ENCODE assay signal across 18 cellular contexts in the genomic region with DNA sequence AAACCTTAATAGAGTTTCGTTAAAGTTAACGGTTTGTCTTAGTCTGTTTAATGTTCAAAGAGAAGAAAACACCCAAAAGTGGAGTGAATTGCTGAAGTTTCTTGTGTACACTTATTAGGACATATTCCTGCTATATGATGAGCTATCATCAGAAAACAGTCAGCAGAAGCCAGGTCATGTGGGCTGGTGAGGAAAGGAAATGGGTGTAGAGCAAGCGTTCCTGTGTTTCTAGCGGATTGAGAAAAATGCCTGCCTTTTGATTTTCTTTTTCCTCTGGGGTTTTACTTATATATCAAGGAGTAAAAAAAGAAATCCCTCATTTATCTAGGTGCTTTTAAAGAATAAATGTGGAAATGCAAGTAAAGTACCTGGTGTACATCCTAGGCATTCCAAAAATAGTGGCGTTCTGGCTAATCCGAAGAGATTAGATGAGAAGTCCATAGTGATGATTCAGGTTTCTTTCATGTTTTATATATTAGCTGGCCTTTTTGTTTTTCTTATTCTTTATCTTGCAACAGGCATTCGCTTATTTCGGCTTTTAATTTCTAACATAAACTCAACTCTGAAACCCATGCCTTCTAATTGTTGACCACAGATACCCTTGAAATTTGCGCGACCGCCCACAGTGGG. TPM values are rescaled to one million over a fixed set of nuclear protein-coding genes. Genes with fewer than 3 reads are reported as not detected.
DNase-seq lines count a peak whose midpoint lies in the region; ATAC-seq and TF ChIP-seq lines count a peak whose summit lies in the region.
"Had no signal": no experiment of that assay in that cellular context is flagged by ENCODE, and none has a peak within 500 bp of the region (broad histone marks: within the 10 kb centered on the region; RNA-seq: fewer than 3 reads in every experiment).

No MANE protein-coding gene starts in this region.

- no peaks in the 10 kb centered on the region for H3K27me3 ChIP-seq in osteoblast (ENCODE audit: insufficient read depth, low read length)
- no peaks in the 10 kb centered on the region for H3K27me3 ChIP-seq in MM.1S (replicated peaks; ENCODE audit: insufficient read depth, low read length)
- H3K27me3 ChIP-seq in thyroid gland, result no peaks in the 10 kb centered on the region
- H3K27me3 ChIP-seq: SJCRH30 had no signal

- H3K4me1 ChIP-seq in osteoblast (ENCODE audit: insufficient read depth, low read length) (peaks cover 56% of the 10 kb centered on the region), MM.1S (ENCODE audit: low read length) (no peaks in the 10 kb centered on the region), thyroid gland (peaks cover 3 to 14% of the 10 kb centered on the region in 2 donors)
- H3K4me1 ChIP-seq: A549 had no signal

- WGBS in thyroid gland, 2 donors, result 93 to 94% methylated on average over 11 of the region's 11 CpGs

- no peaks in the 10 kb centered on the region for H3K9me3 ChIP-seq in osteoblast (ENCODE audit: low read depth, low read length)
- no peaks in the 10 kb centered on the region for H3K9me3 ChIP-seq in MM.1S (replicated peaks; ENCODE audit: insufficient read depth, low read length)
- H3K9me3 ChIP-seq in thyroid gland, result no peaks in the 10 kb centered on the region
- H3K9me3 ChIP-seq: A549, SJCRH30 had no signal

- H3K4me2 ChIP-seq in osteoblast (ENCODE audit: insufficient read depth, low read length) (peak overlapping the region; percentile 58), MM.1S (ENCODE audit: low read depth, low read length) (no peak overlapping the region)
- H3K4me2 ChIP-seq: A549 had no signal

- no peak for TF ChIP-seq CTCF in fibroblast of mammary gland (conservative IDR thresholded peaks at IDR 0.05; ENCODE audit: control insufficient read depth, insufficient read depth, low read depth, low read length)
- TF ChIP-seq CTCF in osteoblast (IDR thresholded peaks at IDR 0.05; ENCODE audit: extremely low read depth, low read depth, low read length), result no peak
- no peak for TF ChIP-seq CTCF in MM.1S (IDR thresholded peaks at IDR 0.05; ENCODE audit: low read length)
- TF ChIP-seq CTCF in thyroid gland (IDR thresholded peaks at IDR 0.05), result no peak

- no peaks in the 10 kb centered on the region for H3K9me2 ChIP-seq in MM.1S (replicated peaks; ENCODE audit: insufficient read depth, low read length)

- H3K79me2 ChIP-seq in osteoblast (ENCODE audit: insufficient read depth, low read length) (peaks cover 29% of the 10 kb centered on the region), MM.1S (ENCODE audit: low read length) (no peaks in the 10 kb centered on the region)

- TF ChIP-seq POLR2A in thyroid gland (IDR thresholded peaks at IDR 0.05), result no peak

- H3K36me3 ChIP-seq in osteoblast (ENCODE audit: insufficient read depth, low read length) (no peaks in the 10 kb centered on the region), MM.1S (replicated peaks; ENCODE audit: insufficient read depth, low read length) (no peaks in the 10 kb centered on the region), thyroid gland (no peaks in the 10 kb centered on the region)

- intact Hi-C loops in Right ventricle myocardium superior (cut with DNase I) (no loop called here), thyroid gland (cut with DNase I) (no loop called here)

- no peaks in the 10 kb centered on the region for H4K20me1 ChIP-seq in osteoblast (ENCODE audit: insufficient read depth, low read length)
- no peaks in the 10 kb centered on the region for H4K20me1 ChIP-seq in MM.1S (ENCODE audit: insufficient read depth, low read length)

- no peak overlapping the region for H3K9ac ChIP-seq in MM.1S (ENCODE audit: low read length)

- no peak overlapping the region for H3K4me3 ChIP-seq in fibroblast of mammary gland (ENCODE audit: control insufficient read depth, low read depth, low read length)
- peak overlapping the region; percentile 40 for H3K4me3 ChIP-seq in osteoblast (ENCODE audit: insufficient read depth, low read length)
- no peak overlapping the region for H3K4me3 ChIP-seq in MM.1S (ENCODE audit: low read length)
- no peak overlapping the region for H3K4me3 ChIP-seq in thyroid gland (replicated peaks in 1 of 3)
- H3K4me3 ChIP-seq: A549, GM12878, SJCRH30 had no signal

- H3F3A ChIP-seq in MM.1S (ENCODE audit: insufficient read depth, low read length), result no peaks in the 10 kb centered on the region

- ATAC-seq in Right ventricle myocardium superior (ENCODE audit: poor library complexity) (no peak), HG03342 (IDR thresholded peaks at IDR 0.05; ENCODE audit: unreplicated experiment) (no peak)
- ATAC-seq: A549, GM12878 had no signal

- H2AFZ ChIP-seq in osteoblast (ENCODE audit: low read length) (peak overlapping the region; percentile 49), MM.1S (ENCODE audit: low read length) (no peak overlapping the region)

- H3K27ac ChIP-seq in osteoblast (ENCODE audit: low read depth, low read length), result peak overlapping the region; percentile 42
- no peak overlapping the region for H3K27ac ChIP-seq in MM.1S (ENCODE audit: low read length)
- H3K27ac ChIP-seq in thyroid gland, result no peak overlapping the region
- H3K27ac ChIP-seq: A549, SJCRH30 had no signal

- DNase-seq in HCEC 1CT (peak; percentile 70), amniotic epithelial cell (ENCODE audit: low read depth) (peak; percentile 81), fibroblast of mammary gland (ENCODE audit: low read depth) (peak; percentile 24), osteoblast (ENCODE audit: insufficient read length, low spot score, missing footprints) (peak; percentile 17), MM.1S (no peak), Right ventricle myocardium superior (no peak), thyroid gland (no peak)
- DNase-seq: COR-L47, GOT3, Kasumi-1, MV-4-11, NCI-H1436, NCI-H2081, NCI-H524, SJCRH30 had no signal

RNA-seq across cellular contexts. Expression of a gene that starts 50.7 kb away (rescaled TPM):
- 39.1 and 46.3 TPM in 2 replicates for total RNA-seq in osteoblast
- 3.0 TPM for total RNA-seq in Right ventricle myocardium superior
- 10 to 100 TPM in 3 of 4 donors, 1 to 10 TPM in 1; 9.3 to 38.9 (median 23.5) TPM for total RNA-seq in thyroid gland

Comparison
In these comparisons a context has a peak if more than half of its experiments do, and no peak if none do; other contexts are left out.
1. DNase-seq: peak in HCEC 1CT (single experiment), amniotic epithelial cell (single experiment), fibroblast of mammary gland (single experiment) and osteoblast (single experiment); none in MM.1S (single experiment), Right ventricle myocardium superior (single experiment) and thyroid gland (0 of 2).